Comparison of ENCODE assay signal across 1 cellular context in the genomic region with DNA sequence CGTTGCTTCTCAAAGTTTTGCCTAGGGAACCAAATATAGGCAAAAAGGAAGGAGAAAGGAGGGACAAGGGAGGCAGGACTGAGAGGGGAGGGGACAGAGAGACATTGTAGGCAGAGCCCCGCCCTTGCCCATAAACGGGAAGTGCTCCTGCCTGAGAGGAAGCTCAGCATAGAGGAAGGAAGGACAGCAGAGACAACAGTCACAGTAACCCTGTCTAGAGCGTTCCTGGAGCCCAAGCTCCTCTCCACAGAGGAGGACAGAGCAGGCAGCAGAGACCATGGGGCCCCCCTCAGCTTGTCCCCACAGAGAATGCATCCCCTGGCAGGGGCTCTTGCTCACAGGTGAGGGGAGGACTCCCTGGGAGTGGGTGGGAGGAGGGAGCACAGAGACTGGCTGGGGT.
TF ChIP-seq lines count a peak whose summit lies in the region.

A gene (plus strand): TSS at position 169 of the 400 bp plus-strand sequence. CDS start 109 bp downstream, at position 278.

TF ChIP-seq in HepG2, 621 proteins besides CTCF, POLR2A, EP300 and RAD21 (continued from another document):
- TF ChIP-seq, protein P1, sequence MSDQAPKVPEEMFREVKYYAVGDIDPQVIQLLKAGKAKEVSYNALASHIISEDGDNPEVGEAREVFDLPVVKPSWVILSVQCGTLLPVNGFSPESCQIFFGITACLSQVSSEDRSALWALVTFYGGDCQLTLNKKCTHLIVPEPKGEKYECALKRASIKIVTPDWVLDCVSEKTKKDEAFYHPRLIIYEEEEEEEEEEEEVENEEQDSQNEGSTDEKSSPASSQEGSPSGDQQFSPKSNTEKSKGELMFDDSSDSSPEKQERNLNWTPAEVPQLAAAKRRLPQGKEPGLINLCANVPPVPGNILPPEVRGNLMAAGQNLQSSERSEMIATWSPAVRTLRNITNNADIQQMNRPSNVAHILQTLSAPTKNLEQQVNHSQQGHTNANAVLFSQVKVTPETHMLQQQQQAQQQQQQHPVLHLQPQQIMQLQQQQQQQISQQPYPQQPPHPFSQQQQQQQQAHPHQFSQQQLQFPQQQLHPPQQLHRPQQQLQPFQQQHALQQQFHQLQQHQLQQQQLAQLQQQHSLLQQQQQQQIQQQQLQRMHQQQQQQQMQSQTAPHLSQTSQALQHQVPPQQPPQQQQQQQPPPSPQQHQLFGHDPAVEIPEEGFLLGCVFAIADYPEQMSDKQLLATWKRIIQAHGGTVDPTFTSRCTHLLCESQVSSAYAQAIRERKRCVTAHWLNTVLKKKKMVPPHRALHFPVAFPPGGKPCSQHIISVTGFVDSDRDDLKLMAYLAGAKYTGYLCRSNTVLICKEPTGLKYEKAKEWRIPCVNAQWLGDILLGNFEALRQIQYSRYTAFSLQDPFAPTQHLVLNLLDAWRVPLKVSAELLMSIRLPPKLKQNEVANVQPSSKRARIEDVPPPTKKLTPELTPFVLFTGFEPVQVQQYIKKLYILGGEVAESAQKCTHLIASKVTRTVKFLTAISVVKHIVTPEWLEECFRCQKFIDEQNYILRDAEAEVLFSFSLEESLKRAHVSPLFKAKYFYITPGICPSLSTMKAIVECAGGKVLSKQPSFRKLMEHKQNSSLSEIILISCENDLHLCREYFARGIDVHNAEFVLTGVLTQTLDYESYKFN (CRISPR knock-in tag; conservative IDR thresholded peaks at IDR 0.05) = no peak
- TF ChIP-seq, protein P2, sequence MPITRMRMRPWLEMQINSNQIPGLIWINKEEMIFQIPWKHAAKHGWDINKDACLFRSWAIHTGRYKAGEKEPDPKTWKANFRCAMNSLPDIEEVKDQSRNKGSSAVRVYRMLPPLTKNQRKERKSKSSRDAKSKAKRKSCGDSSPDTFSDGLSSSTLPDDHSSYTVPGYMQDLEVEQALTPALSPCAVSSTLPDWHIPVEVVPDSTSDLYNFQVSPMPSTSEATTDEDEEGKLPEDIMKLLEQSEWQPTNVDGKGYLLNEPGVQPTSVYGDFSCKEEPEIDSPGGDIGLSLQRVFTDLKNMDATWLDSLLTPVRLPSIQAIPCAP (CRISPR knock-in tag; IDR thresholded peaks at IDR 0.05; ENCODE audit: low read depth) = no peak
TF ChIP-seq in HepG2: peak in this region for 2.
